ENCODE assay signal across 34 cellular contexts in genomic region chrX:87017210-87017609, GRCh38.
"Had no signal": no experiment of that assay in that cellular context is flagged by ENCODE, and none has a peak within 500 bp of the region (broad histone marks: within the 10 kb centered on the region; RNA-seq: fewer than 3 reads in every experiment).

No MANE protein-coding gene starts in this region.

- H3K4me3 ChIP-seq: MG63, PC-9, SJSA1 had no signal

- ATAC-seq: Panc1, Right ventricle myocardium inferior had no signal

- H3K27me3 ChIP-seq: MG63, SJSA1 had no signal

- H3K27ac ChIP-seq: PC-9, RWPE1, SJSA1 had no signal

- FAIRE-seq: RCC 7860 had no signal

- H3K4me2 ChIP-seq: PC-9, SK-N-SH had no signal

- H3K9ac ChIP-seq: SK-N-SH had no signal

- H3K9me3 ChIP-seq: MG63, SJSA1, SK-N-SH had no signal

- H3K4me1 ChIP-seq: SJSA1 had no signal

- DNase-seq: Kasumi-1, KG1, MG63, NCI-H1048, NCI-H1092 treated with DMSO at 0.1 percent for 48 hours, NCI-H1105 treated with DMSO at 0.1 percent for 48 hours, NCI-H1417, NCI-H1436, NCI-H146, NCI-H1694, NCI-H187, NCI-H1930, NCI-H2029 treated with DMSO at 0.1 percent for 48 hours, NCI-H2081 treated with DMSO at 0.1 percent for 48 hours, NCI-H2107, NCI-H2171, NCI-H226, NCI-H446 treated with DMSO at 0.1 percent for 48 hours, NCI-H510A, NCI-H524, NCI-H526, NCI-H69, NCI-H748 treated with DMSO at 0.1 percent for 48 hours, NCI-H82, PC-9, SHP77, SIG-M5, SK-N-SH, SW 1271 had no signal

- H2AFZ ChIP-seq: PC-9 had no signal

- H3K36me3 ChIP-seq: MG63, SJSA1 had no signal
